ENCODE assay signal across 24 cellular contexts in the genomic region with DNA sequence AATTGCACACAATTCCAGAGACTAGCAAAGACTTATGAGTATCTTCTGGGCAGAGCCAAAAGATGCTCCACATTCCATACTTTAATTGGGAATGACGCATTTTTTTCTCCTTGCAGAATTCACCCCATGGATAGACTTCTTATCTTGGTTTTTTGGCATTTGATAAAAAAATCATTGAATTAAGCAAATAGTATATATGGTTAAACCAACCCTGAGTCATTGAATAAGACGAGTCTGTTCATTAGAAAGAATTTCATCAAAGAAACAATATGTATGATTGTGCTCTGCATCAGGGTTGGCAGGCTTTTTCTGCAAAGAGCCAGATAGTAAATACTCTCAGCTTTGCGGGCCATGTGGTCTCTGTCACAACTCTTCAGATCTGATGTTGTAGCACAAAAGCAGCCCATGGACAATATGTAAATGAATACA. TPM values are rescaled to one million over a fixed set of nuclear protein-coding genes. Genes with fewer than 3 reads are reported as not detected.
"Had no signal": no experiment of that assay in that cellular context is flagged by ENCODE, and none has a peak within 500 bp of the region (broad histone marks: within the 10 kb centered on the region; RNA-seq: fewer than 3 reads in every experiment).

No MANE protein-coding gene starts in this region.

- H3K4me2 ChIP-seq: neural progenitor cell had no signal

- H3K27ac ChIP-seq: left ventricle myocardium inferior, neural progenitor cell, neutrophil, parathyroid adenoma, psoas muscle, right atrium auricular region, right lobe of liver, spleen, suprapubic skin, thoracic aorta, tibial artery, upper lobe of right lung had no signal

- H3K36me3 ChIP-seq: left ventricle myocardium inferior, neural progenitor cell, neutrophil, right atrium auricular region, right lobe of liver, spleen, suprapubic skin, thoracic aorta, tibial artery, upper lobe of right lung had no signal

- H3K9me3 ChIP-seq: left ventricle myocardium inferior, neutrophil, psoas muscle, right atrium auricular region, right lobe of liver, spleen, suprapubic skin, thoracic aorta, tibial artery, upper lobe of right lung had no signal

- DNase-seq: hypothalamus; islet precursor cell; left ventricle myocardium inferior; mesendoderm; naive B cell; natural killer cell; nephron progenitor cell; occipital lobe; psoas muscle; right lobe of liver; spleen; stimulated activated CD4-positive, alpha-beta T cell treated with anti-CD3 and anti-CD28 coated beads, Interleukin-4, amount 100 ng/mL, for 24 hours; stimulated activated naive CD4-positive, alpha-beta T cell; tibial artery; trophoblast cell; upper lobe of right lung had no signal

- FAIRE-seq: urothelium cell line had no signal

- H2AFZ ChIP-seq: neural progenitor cell, parathyroid adenoma had no signal

- H3K79me2 ChIP-seq: parathyroid adenoma had no signal

- H3K27me3 ChIP-seq: neural progenitor cell, neutrophil, right atrium auricular region, right lobe of liver, spleen, suprapubic skin, tibial artery, upper lobe of right lung had no signal

- H3K4me1 ChIP-seq: left ventricle myocardium inferior, neural progenitor cell, psoas muscle, right atrium auricular region, right lobe of liver, spleen, upper lobe of right lung had no signal

- H3K4me3 ChIP-seq: left ventricle myocardium inferior, lung, neural progenitor cell, psoas muscle, right atrium auricular region, right lobe of liver, spleen, suprapubic skin, thoracic aorta, tibial artery, upper lobe of right lung had no signal

- H3K9ac ChIP-seq: neural progenitor cell, parathyroid adenoma had no signal

RNA-seq across cellular contexts. Expression of a gene that starts 9.2 kb away (rescaled TPM):
- total RNA-seq: natural killer cell had no signal
